Comparison of ENCODE assay signal across 38 cellular contexts in genomic region chr15:80342148-80342547, GRCh38.
"Had no signal": no experiment of that assay in that cellular context is flagged by ENCODE, and none has a peak within 500 bp of the region (broad histone marks: within the 10 kb centered on the region; RNA-seq: fewer than 3 reads in every experiment).

No MANE protein-coding gene starts in this region.

- DNase-seq: activated effector memory CD4-positive, alpha-beta T cell treated with anti-CD3 and anti-CD28 coated beads, Interleukin-2, amount 50 U/mL, for 16 hours; activated effector memory CD4-positive, alpha-beta T cell treated with Interleukin-2 at 50 U/mL for 16 hours; activated gamma-delta T cell; activated gamma-delta T cell treated with Interleukin-2 at 50 U/mL for 16 hours; activated naive CD4-positive, alpha-beta T cell; activated naive CD4-positive, alpha-beta T cell treated with anti-CD3 and anti-CD28 coated beads for 36 hours; activated naive CD4-positive, alpha-beta T cell treated with anti-CD3 and anti-CD28 coated beads, Interleukin-2, amount 10 ng/mL, durations not matched to agents 7 days and 5 days; activated naive CD4-positive, alpha-beta T cell treated with anti-CD3 and anti-CD28 coated beads, Interleukin-2, amount 50 U/mL, for 16 hours; activated naive CD4-positive, alpha-beta T cell treated with Interleukin-2 at 50 U/mL for 16 hours; activated naive CD8-positive, alpha-beta T cell treated with anti-CD3 and anti-CD28 coated beads for 36 hours; activated naive CD8-positive, alpha-beta T cell treated with anti-CD3 and anti-CD28 coated beads, Interleukin-2, amount 10 ng/mL, durations not matched to agents 7 days and 5 days; activated naive CD8-positive, alpha-beta T cell treated with anti-CD3 and anti-CD28 coated beads, Interleukin-2, amount 50 U/mL, for 24 hours; activated T-cell treated with anti-CD3 and anti-CD28 coated beads, Interleukin-2, amount 50 U/mL, for 1 hour; activated T-cell treated with anti-CD3 and anti-CD28 coated beads, Interleukin-2, amount 50 U/mL, for 24 hours; activated T-cell treated with anti-CD3 and anti-CD28 coated beads, Interleukin-2, amount 50 U/mL, for 4 hours; activated T-cell treated with anti-CD3 and anti-CD28 coated beads, Interleukin-2, amount 50 U/mL, for 48 hours; activated T-cell treated with anti-CD3 and anti-CD28 coated beads, Interleukin-2, amount 50 U/mL, for 72 hours; adrenal gland; amniotic stem cell; amygdala; anterior cingulate cortex; aorta; body of pancreas; brain microvascular endothelial cell; caudate nucleus; central memory CD4-positive, alpha-beta T cell; cerebellar nuclear complex had no signal

- ATAC-seq: activated naive CD4-positive, alpha-beta T cell treated with anti-CD3 and anti-CD28 coated beads, Interleukin-2, amount 50 U/mL, for 72 hours; activated naive CD8-positive, alpha-beta T cell treated with anti-CD3 and anti-CD28 coated beads, Interleukin-2, amount 50 U/mL, for 24 hours; activated T-cell treated with anti-CD3 and anti-CD28 coated beads, Interleukin-2, amount 50 U/mL, for 4 hours; activated T-cell treated with anti-CD3 and anti-CD28 coated beads, Interleukin-2, amount 50 U/mL, for 72 hours; activated T-helper 17 cell treated with anti-CD3 and anti-CD28 coated beads, Interleukin-2, amount 50 U/mL, for 72 hours; body of pancreas had no signal

- H3K27me3 ChIP-seq: adrenal gland, ascending aorta, body of pancreas, brain microvascular endothelial cell had no signal

- H3K4me1 Mint-ChIP-seq: activated naive CD4-positive, alpha-beta T cell treated with anti-CD3 and anti-CD28 coated beads, Interleukin-2, amount 10 ng/mL, durations not matched to agents 7 days and 5 days; activated naive CD4-positive, alpha-beta T cell treated with anti-CD3 and anti-CD28 coated beads, Interleukin-2, amount 50 U/mL, for 24 hours; activated naive CD8-positive, alpha-beta T cell treated with anti-CD3 and anti-CD28 coated beads for 36 hours; activated naive CD8-positive, alpha-beta T cell treated with anti-CD3 and anti-CD28 coated beads, Interleukin-2, amount 10 ng/mL, durations not matched to agents 7 days and 5 days; activated naive CD8-positive, alpha-beta T cell treated with anti-CD3 and anti-CD28 coated beads, Interleukin-2, amount 50 U/mL, for 24 hours; activated T-helper 17 cell treated with anti-CD3 and anti-CD28 coated beads, Interleukin-2, amount 50 U/mL, for 72 hours; central memory CD8-positive, alpha-beta T cell had no signal

- H3K9me3 ChIP-seq: adrenal gland, ascending aorta, body of pancreas, breast epithelium had no signal

- H3K4me1 ChIP-seq: adrenal gland, ascending aorta, body of pancreas, breast epithelium had no signal

- H3K36me3 ChIP-seq: adrenal gland, ascending aorta, brain microvascular endothelial cell, breast epithelium, cardiac muscle cell had no signal

- H3K4me3 ChIP-seq: adrenal gland, ascending aorta, body of pancreas, breast epithelium, cardiac muscle cell had no signal

- H3K36me3 Mint-ChIP-seq: activated naive CD4-positive, alpha-beta T cell treated with anti-CD3 and anti-CD28 coated beads, Interleukin-2, amount 10 ng/mL, durations not matched to agents 7 days and 5 days; activated naive CD4-positive, alpha-beta T cell treated with anti-CD3 and anti-CD28 coated beads, Interleukin-2, amount 50 U/mL, for 24 hours; activated naive CD4-positive, alpha-beta T cell treated with anti-CD3 and anti-CD28 coated beads, Interleukin-2, amount 50 U/mL, for 72 hours; activated naive CD8-positive, alpha-beta T cell; activated naive CD8-positive, alpha-beta T cell treated with anti-CD3 and anti-CD28 coated beads for 36 hours; activated naive CD8-positive, alpha-beta T cell treated with anti-CD3 and anti-CD28 coated beads, Interleukin-2, amount 10 ng/mL, durations not matched to agents 7 days and 5 days; brain had no signal

- H3K9me3 Mint-ChIP-seq: activated naive CD4-positive, alpha-beta T cell treated with anti-CD3 and anti-CD28 coated beads for 36 hours; activated naive CD4-positive, alpha-beta T cell treated with anti-CD3 and anti-CD28 coated beads, Interleukin-2, amount 10 ng/mL, durations not matched to agents 7 days and 5 days; activated naive CD4-positive, alpha-beta T cell treated with anti-CD3 and anti-CD28 coated beads, Interleukin-2, amount 50 U/mL, for 24 hours; activated naive CD4-positive, alpha-beta T cell treated with anti-CD3 and anti-CD28 coated beads, Interleukin-2, amount 50 U/mL, for 72 hours; activated naive CD8-positive, alpha-beta T cell treated with anti-CD3 and anti-CD28 coated beads for 36 hours; activated naive CD8-positive, alpha-beta T cell treated with anti-CD3 and anti-CD28 coated beads, Interleukin-2, amount 10 ng/mL, durations not matched to agents 7 days and 5 days; activated naive CD8-positive, alpha-beta T cell treated with anti-CD3 and anti-CD28 coated beads, Interleukin-2, amount 50 U/mL, for 24 hours; activated T-cell treated with anti-CD3 and anti-CD28 coated beads, Interleukin-2, amount 50 U/mL, for 24 hours; activated T-cell treated with anti-CD3 and anti-CD28 coated beads, Interleukin-2, amount 50 U/mL, for 4 hours; activated T-cell treated with anti-CD3 and anti-CD28 coated beads, Interleukin-2, amount 50 U/mL, for 72 hours; activated T-helper 1 cell treated with anti-CD3 and anti-CD28 coated beads, Interleukin-12 subunit alpha, Interleukin-12 subunit beta, Interleukin-2, Interleukin-4 antibody, amounts not matched to agents 30 ng/mL and 10 ng/mL and 1 ng/mL, durations not matched to agents 14 hours and 24 hours and 36 hours; activated T-helper 17 cell treated with anti-CD3 and anti-CD28 coated beads, Interleukin-2, amount 50 U/mL, for 72 hours; activated T-helper 2 cell treated with anti-CD3 and anti-CD28 coated beads, Interferon-gamma antibody, Interleukin-2, Interleukin-4, amounts not matched to agents 10 μg/mL and 5 μg/mL and 100 μg/mL, durations not matched to agents 14 hours and 24 hours and 36 hours; brain; central memory CD8-positive, alpha-beta T cell had no signal

- H3K27ac Mint-ChIP-seq: activated naive CD4-positive, alpha-beta T cell treated with anti-CD3 and anti-CD28 coated beads for 36 hours; activated naive CD4-positive, alpha-beta T cell treated with anti-CD3 and anti-CD28 coated beads, Interleukin-2, amount 10 ng/mL, durations not matched to agents 7 days and 5 days; activated naive CD4-positive, alpha-beta T cell treated with anti-CD3 and anti-CD28 coated beads, Interleukin-2, amount 50 U/mL, for 24 hours; activated naive CD4-positive, alpha-beta T cell treated with anti-CD3 and anti-CD28 coated beads, Interleukin-2, amount 50 U/mL, for 72 hours; activated naive CD8-positive, alpha-beta T cell; activated naive CD8-positive, alpha-beta T cell treated with anti-CD3 and anti-CD28 coated beads for 36 hours; activated naive CD8-positive, alpha-beta T cell treated with anti-CD3 and anti-CD28 coated beads, Interleukin-2, amount 10 ng/mL, durations not matched to agents 7 days and 5 days; activated naive CD8-positive, alpha-beta T cell treated with anti-CD3 and anti-CD28 coated beads, Interleukin-2, amount 50 U/mL, for 24 hours; activated T-cell treated with anti-CD3 and anti-CD28 coated beads, Interleukin-2, amount 50 U/mL, for 24 hours; activated T-cell treated with anti-CD3 and anti-CD28 coated beads, Interleukin-2, amount 50 U/mL, for 72 hours; activated T-helper 1 cell treated with anti-CD3 and anti-CD28 coated beads, Interleukin-12 subunit alpha, Interleukin-12 subunit beta, Interleukin-2, Interleukin-4 antibody, amounts not matched to agents 30 ng/mL and 10 ng/mL and 1 ng/mL, durations not matched to agents 14 hours and 24 hours and 36 hours; activated T-helper 17 cell treated with anti-CD3 and anti-CD28 coated beads, Interleukin-2, amount 50 U/mL, for 72 hours; activated T-helper 2 cell treated with anti-CD3 and anti-CD28 coated beads, Interferon-gamma antibody, Interleukin-2, Interleukin-4, amounts not matched to agents 10 μg/mL and 5 μg/mL and 100 μg/mL, durations not matched to agents 14 hours and 24 hours and 36 hours; brain had no signal

- H3K27ac ChIP-seq: ascending aorta, body of pancreas, brain microvascular endothelial cell, breast epithelium, cardiac muscle cell had no signal

- H3K4me3 Mint-ChIP-seq: activated naive CD4-positive, alpha-beta T cell treated with anti-CD3 and anti-CD28 coated beads for 36 hours; activated naive CD4-positive, alpha-beta T cell treated with anti-CD3 and anti-CD28 coated beads, Interleukin-2, amount 10 ng/mL, durations not matched to agents 7 days and 5 days; activated naive CD4-positive, alpha-beta T cell treated with anti-CD3 and anti-CD28 coated beads, Interleukin-2, amount 50 U/mL, for 24 hours; activated naive CD8-positive, alpha-beta T cell; activated naive CD8-positive, alpha-beta T cell treated with anti-CD3 and anti-CD28 coated beads for 36 hours; activated naive CD8-positive, alpha-beta T cell treated with anti-CD3 and anti-CD28 coated beads, Interleukin-2, amount 10 ng/mL, durations not matched to agents 7 days and 5 days; activated naive CD8-positive, alpha-beta T cell treated with anti-CD3 and anti-CD28 coated beads, Interleukin-2, amount 50 U/mL, for 24 hours; activated T-cell treated with anti-CD3 and anti-CD28 coated beads, Interleukin-2, amount 50 U/mL, for 24 hours; activated T-cell treated with anti-CD3 and anti-CD28 coated beads, Interleukin-2, amount 50 U/mL, for 4 hours; activated T-cell treated with anti-CD3 and anti-CD28 coated beads, Interleukin-2, amount 50 U/mL, for 72 hours; activated T-helper 1 cell treated with anti-CD3 and anti-CD28 coated beads, Interleukin-12 subunit alpha, Interleukin-12 subunit beta, Interleukin-2, Interleukin-4 antibody, amounts not matched to agents 30 ng/mL and 10 ng/mL and 1 ng/mL, durations not matched to agents 14 hours and 24 hours and 36 hours; activated T-helper 17 cell treated with anti-CD3 and anti-CD28 coated beads, Interleukin-2, amount 50 U/mL, for 72 hours; brain; central memory CD8-positive, alpha-beta T cell had no signal
